ENCODE assay signal across 6 cellular contexts in genomic region chr12:128424931-128425431, GRCh38.
"Had no signal": no experiment of that assay in that cellular context is flagged by ENCODE, and none has a peak within 500 bp of the region (broad histone marks: within the 10 kb centered on the region; RNA-seq: fewer than 3 reads in every experiment).

No MANE protein-coding gene starts in this region.

- DNase-seq: H9, HCEC 1CT had no signal

- H3K27ac ChIP-seq: HL-60 had no signal

- H3K4me3 ChIP-seq: GM23338 had no signal

- H3K4me2 ChIP-seq: GM23338 had no signal

- H3K9me3 Mint-ChIP-seq: H9 had no signal

- ATAC-seq: GM23338, HepG2 had no signal

- H2AFZ ChIP-seq: GM23338 had no signal

- H3K4me3 Mint-ChIP-seq: GM23338, H9, IgD-negative memory B cell had no signal

- H3K27ac Mint-ChIP-seq: GM23338, H9, IgD-negative memory B cell had no signal

- H3K36me3 Mint-ChIP-seq: IgD-negative memory B cell had no signal

- H3K4me1 Mint-ChIP-seq: GM23338, H9, IgD-negative memory B cell had no signal
